8 cellular contexts compared by ENCODE assay signal in the genomic region with DNA sequence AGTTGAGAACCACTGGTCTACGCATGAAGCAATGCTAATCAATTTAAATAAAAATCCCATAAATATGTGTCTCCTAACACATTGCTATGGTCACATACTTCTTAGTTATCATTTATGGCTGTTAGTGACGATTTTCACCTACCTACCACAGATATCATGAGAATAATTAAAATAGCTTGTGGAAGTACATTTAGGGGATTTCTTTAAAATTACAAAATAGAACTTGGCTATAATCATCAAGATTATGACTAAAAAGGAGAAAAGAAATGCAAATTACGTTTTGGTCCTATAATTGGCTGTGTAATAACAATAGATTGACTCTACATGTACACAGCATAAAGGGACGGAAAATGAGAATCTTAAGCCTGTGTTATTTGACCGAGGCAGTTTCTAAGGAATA.
DNase-seq lines count a peak whose midpoint lies in the region; ATAC-seq and TF ChIP-seq lines count a peak whose summit lies in the region.
"Not testable (repeated sequence)": the region's sequence is repeated elsewhere in the genome, so short reads cannot be mapped to it uniquely, and the experiment has no call there.

No MANE protein-coding gene starts in this region.

- not testable (repeated sequence) for TF ChIP-seq CTCF in GM12865 (IDR thresholded peaks at IDR 0.05; ENCODE audit: insufficient read depth, low read depth, low read length, missing control alignments)

- peak; percentile 71 for ATAC-seq in GM18520 (IDR thresholded peaks at IDR 0.05; ENCODE audit: unreplicated experiment)
- ATAC-seq in GM19035 (IDR thresholded peaks at IDR 0.05; ENCODE audit: unreplicated experiment), result peak; percentile 79
- ATAC-seq in GM21367 (IDR thresholded peaks at IDR 0.05; ENCODE audit: unreplicated experiment), result peak; percentile 62
- ATAC-seq in GM21825 (IDR thresholded peaks at IDR 0.05; ENCODE audit: unreplicated experiment), result peak; percentile 59
- ATAC-seq in HG02840 (IDR thresholded peaks at IDR 0.05; ENCODE audit: low FRiP score, unreplicated experiment), result peak; percentile 58
- peak; percentile 75 for ATAC-seq in HG03060 (IDR thresholded peaks at IDR 0.05; ENCODE audit: low read depth, unreplicated experiment)
- peak; percentile 48 for ATAC-seq in HG03460 (IDR thresholded peaks at IDR 0.05; ENCODE audit: unreplicated experiment)

- DNase-seq in GM12865 (ENCODE audit: low read depth), result peak; percentile 14

- not testable (repeated sequence) for H3K4me3 ChIP-seq in GM12865 (ENCODE audit: low read depth, low read length)
